22 cellular contexts compared by ENCODE assay signal in the genomic region with DNA sequence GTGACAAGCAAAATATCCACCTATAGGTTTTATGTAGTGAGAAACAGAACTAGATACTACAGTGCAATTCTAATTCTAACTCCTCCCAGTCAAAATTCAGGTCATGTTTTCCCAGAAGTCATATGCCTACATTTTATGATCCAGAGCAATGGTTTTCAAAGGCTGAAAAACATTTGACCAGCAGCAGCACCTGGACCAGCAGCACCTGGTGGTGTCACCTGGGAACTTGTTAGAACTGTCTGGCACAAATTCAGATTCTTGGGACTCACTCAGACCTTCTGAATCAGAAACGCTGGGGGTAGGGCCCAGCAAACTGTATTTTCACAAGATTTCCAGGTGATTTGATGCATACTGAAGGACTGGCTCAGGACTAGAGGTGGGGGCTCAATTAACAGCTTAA.
A peak's percentile ranks its signal among the peaks of the same experiment; 100 is the strongest.
DNase-seq lines count a peak whose midpoint lies in the region; ATAC-seq and TF ChIP-seq lines count a peak whose summit lies in the region.
"Had no signal": no experiment of that assay in that cellular context is flagged by ENCODE, and none has a peak within 500 bp of the region (broad histone marks: within the 10 kb centered on the region; RNA-seq: fewer than 3 reads in every experiment).

No MANE protein-coding gene starts in this region.

- H2AFZ ChIP-seq in GM23338 (0 out of 2 replicates have a peak overlapping the region, but pooled peaks have one; percentile 28), neural progenitor cell (replicated peaks) (no peak overlapping the region)
- H2AFZ ChIP-seq: GM23248 had no signal

- H3K4me3 ChIP-seq in GM23338 (no peak overlapping the region), neural progenitor cell (no peak overlapping the region)
- H3K4me3 ChIP-seq: dorsolateral prefrontal cortex, GM23248, sigmoid colon had no signal

- no peaks in the 10 kb centered on the region for H3K9me3 Mint-ChIP-seq in GM23338
- no peaks in the 10 kb centered on the region for H3K9me3 Mint-ChIP-seq in neural progenitor cell
- H3K9me3 Mint-ChIP-seq: activated naive CD4-positive, alpha-beta T cell treated with anti-CD3 and anti-CD28 coated beads, Interleukin-2, amount 50 U/mL, for 24 hours; CD8-positive, alpha-beta T cell; central memory CD8-positive, alpha-beta T cell; neural crest cell had no signal

- no peak overlapping the region for H3K27ac ChIP-seq in GM23338 (ENCODE audit: low read depth)
- no peak overlapping the region for H3K27ac ChIP-seq in neural progenitor cell
- H3K27ac ChIP-seq: dorsolateral prefrontal cortex, epithelial cell of prostate, sigmoid colon had no signal

- H4K20me1 ChIP-seq in GM23338 (replicated peaks; ENCODE audit: insufficient read depth) (no peaks in the 10 kb centered on the region), neural progenitor cell (ENCODE audit: low read depth) (no peaks in the 10 kb centered on the region)

- CTCF ChIA-PET in GM10248 (lab: Yijun Ruan, JAX), result no interaction called here

- H3F3A ChIP-seq in GM23338 (replicated peaks; ENCODE audit: low read depth) (no peaks in the 10 kb centered on the region), neural progenitor cell (ENCODE audit: low read depth) (no peaks in the 10 kb centered on the region)

- H3K36me3 Mint-ChIP-seq in GM23338 (ENCODE audit: low read depth) (no peaks in the 10 kb centered on the region), neural progenitor cell (peaks cover 28% of the 10 kb centered on the region)
- H3K36me3 Mint-ChIP-seq: activated naive CD4-positive, alpha-beta T cell treated with anti-CD3 and anti-CD28 coated beads, Interleukin-2, amount 50 U/mL, for 24 hours; CD8-positive, alpha-beta T cell had no signal

- H3K4me3 Mint-ChIP-seq in GM23338 (no peak overlapping the region), neural progenitor cell (no peak overlapping the region)
- H3K4me3 Mint-ChIP-seq: activated naive CD4-positive, alpha-beta T cell treated with anti-CD3 and anti-CD28 coated beads, Interleukin-2, amount 50 U/mL, for 24 hours; CD8-positive, alpha-beta T cell; central memory CD8-positive, alpha-beta T cell; neural crest cell had no signal

- ATAC-seq in GM23338 (no peak), GM19467 (IDR thresholded peaks at IDR 0.05; ENCODE audit: unreplicated experiment) (no peak)
- ATAC-seq: CD8-positive, alpha-beta T cell; HepG2; Panc1 had no signal

- H3K4me2 ChIP-seq in GM23338 (no peak overlapping the region), neural progenitor cell (no peak overlapping the region)

- no peaks in the 10 kb centered on the region for H3K9me2 ChIP-seq in GM23338 (ENCODE audit: insufficient read depth)

- H3K4me1 ChIP-seq in GM23338 (ENCODE audit: insufficient read depth) (no peaks in the 10 kb centered on the region), neural progenitor cell (no peaks in the 10 kb centered on the region)
- H3K4me1 ChIP-seq: sigmoid colon had no signal

- POLR2A ChIA-PET in GM10248 (lab: Yijun Ruan, JAX), result no interaction called here

- DNase-seq in GM23338 (ENCODE audit: low spot score) (peak; percentile 21), NCI-H2196 (lab: John Stamatoyannopoulos, UW; ENCODE audit: unreplicated experiment) (peak; percentile 71), cerebellar cortex (ENCODE audit: low spot score) (peak; percentile 52), neural progenitor cell (ENCODE audit: low spot score) (no peak), GM10248 (ENCODE audit: extremely low spot score) (no peak)
- DNase-seq in activated CD4-positive, alpha-beta T cell treated with anti-CD3 and anti-CD28 coated beads for 48 hours, result no peak
- DNase-seq: activated CD4-positive, alpha-beta T cell treated with anti-CD3 and anti-CD28 coated beads for 4 hours; anterior cingulate cortex; CD8-positive, alpha-beta T cell; dorsolateral prefrontal cortex; GM23248; NCI-H1092 treated with DMSO at 0.1 percent for 48 hours; NK-92 treated with Interleukin-12 subunit alpha and Interleukin-12 subunit beta, amount 100 ng/mL, for 24 hours; SIG-M5; sigmoid colon had no signal

- H3K27me3 ChIP-seq in GM23338 (ENCODE audit: insufficient read depth) (no peaks in the 10 kb centered on the region), neural progenitor cell (no peaks in the 10 kb centered on the region)
- H3K27me3 ChIP-seq: dorsolateral prefrontal cortex, sigmoid colon had no signal

- H3K4me1 Mint-ChIP-seq in GM23338 (no peaks in the 10 kb centered on the region; the same call in 2 of the 3 replicates), neural progenitor cell (peaks cover 9% of the 10 kb centered on the region)
- H3K4me1 Mint-ChIP-seq: activated naive CD4-positive, alpha-beta T cell treated with anti-CD3 and anti-CD28 coated beads, Interleukin-2, amount 50 U/mL, for 24 hours; central memory CD8-positive, alpha-beta T cell; neural crest cell had no signal

- no peaks in the 10 kb centered on the region for H3K9me3 ChIP-seq in neural progenitor cell (ENCODE audit: low read depth)
- H3K9me3 ChIP-seq: sigmoid colon had no signal

- H3K27me3 Mint-ChIP-seq in GM23338 (ENCODE audit: insufficient read depth, low read depth, poor library complexity), result no peaks in the 10 kb centered on the region
- no peaks in the 10 kb centered on the region for H3K27me3 Mint-ChIP-seq in neural progenitor cell (ENCODE audit: insufficient read depth, low read depth)
- H3K27me3 Mint-ChIP-seq: activated naive CD4-positive, alpha-beta T cell treated with anti-CD3 and anti-CD28 coated beads, Interleukin-2, amount 50 U/mL, for 24 hours had no signal

- no peaks in the 10 kb centered on the region for H3K36me3 ChIP-seq in GM23338 (ENCODE audit: insufficient read depth)
- peaks cover 3% of the 10 kb centered on the region for H3K36me3 ChIP-seq in neural progenitor cell
- H3K36me3 ChIP-seq: sigmoid colon had no signal

- no peak overlapping the region for H3K9ac ChIP-seq in neural progenitor cell

- H3K79me2 ChIP-seq in GM23338 (replicated peaks; ENCODE audit: insufficient read depth) (no peaks in the 10 kb centered on the region), neural progenitor cell (ENCODE audit: low read depth) (no peaks in the 10 kb centered on the region)

- no peak overlapping the region for H3K27ac Mint-ChIP-seq in GM23338
- H3K27ac Mint-ChIP-seq in neural progenitor cell, result peak overlapping the region; percentile 43
- H3K27ac Mint-ChIP-seq: activated naive CD4-positive, alpha-beta T cell treated with anti-CD3 and anti-CD28 coated beads, Interleukin-2, amount 50 U/mL, for 24 hours; CD8-positive, alpha-beta T cell had no signal

- TF ChIP-seq CTCF in GM23338 (conservative IDR thresholded peaks at IDR 0.05; ENCODE audit: low read depth in 2 of 2) (peak in 1 of 2 experiments; percentile 18; a peak in 1 of 4 replicates), neural progenitor cell (IDR thresholded peaks at IDR 0.05) (no peak), GM10248 (IDR thresholded peaks at IDR 0.05; ENCODE audit: control extremely low read depth, extremely low read depth, low read depth, missing control alignments) (no peak)

TF ChIP-seq in GM23338, 12 proteins besides CTCF, POLR2A, EP300 and RAD21 (continues in another document):
- TF ChIP-seq CREB1 (CRISPR knock-in tag; IDR thresholded peaks at IDR 0.05; ENCODE audit: low read depth) (no peak), EZH2phosphoT487 (IDR thresholded peaks at IDR 0.05; ENCODE audit: unreplicated experiment) (no peak), EZH2 (IDR thresholded peaks at IDR 0.05; ENCODE audit: low read depth, unreplicated experiment) (no peak), STAT1 (IDR thresholded peaks at IDR 0.05; ENCODE audit: unreplicated experiment) (no peak), NANOG (IDR thresholded peaks at IDR 0.05; ENCODE audit: borderline replicate concordance) (no peak), JUNB (IDR thresholded peaks at IDR 0.05; ENCODE audit: unreplicated experiment) (no peak)
- TF ChIP-seq, protein P1, sequence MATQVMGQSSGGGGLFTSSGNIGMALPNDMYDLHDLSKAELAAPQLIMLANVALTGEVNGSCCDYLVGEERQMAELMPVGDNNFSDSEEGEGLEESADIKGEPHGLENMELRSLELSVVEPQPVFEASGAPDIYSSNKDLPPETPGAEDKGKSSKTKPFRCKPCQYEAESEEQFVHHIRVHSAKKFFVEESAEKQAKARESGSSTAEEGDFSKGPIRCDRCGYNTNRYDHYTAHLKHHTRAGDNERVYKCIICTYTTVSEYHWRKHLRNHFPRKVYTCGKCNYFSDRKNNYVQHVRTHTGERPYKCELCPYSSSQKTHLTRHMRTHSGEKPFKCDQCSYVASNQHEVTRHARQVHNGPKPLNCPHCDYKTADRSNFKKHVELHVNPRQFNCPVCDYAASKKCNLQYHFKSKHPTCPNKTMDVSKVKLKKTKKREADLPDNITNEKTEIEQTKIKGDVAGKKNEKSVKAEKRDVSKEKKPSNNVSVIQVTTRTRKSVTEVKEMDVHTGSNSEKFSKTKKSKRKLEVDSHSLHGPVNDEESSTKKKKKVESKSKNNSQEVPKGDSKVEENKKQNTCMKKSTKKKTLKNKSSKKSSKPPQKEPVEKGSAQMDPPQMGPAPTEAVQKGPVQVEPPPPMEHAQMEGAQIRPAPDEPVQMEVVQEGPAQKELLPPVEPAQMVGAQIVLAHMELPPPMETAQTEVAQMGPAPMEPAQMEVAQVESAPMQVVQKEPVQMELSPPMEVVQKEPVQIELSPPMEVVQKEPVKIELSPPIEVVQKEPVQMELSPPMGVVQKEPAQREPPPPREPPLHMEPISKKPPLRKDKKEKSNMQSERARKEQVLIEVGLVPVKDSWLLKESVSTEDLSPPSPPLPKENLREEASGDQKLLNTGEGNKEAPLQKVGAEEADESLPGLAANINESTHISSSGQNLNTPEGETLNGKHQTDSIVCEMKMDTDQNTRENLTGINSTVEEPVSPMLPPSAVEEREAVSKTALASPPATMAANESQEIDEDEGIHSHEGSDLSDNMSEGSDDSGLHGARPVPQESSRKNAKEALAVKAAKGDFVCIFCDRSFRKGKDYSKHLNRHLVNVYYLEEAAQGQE (IDR thresholded peaks at IDR 0.05; ENCODE audit: unreplicated experiment), result no peak
- TF ChIP-seq, protein P2, sequence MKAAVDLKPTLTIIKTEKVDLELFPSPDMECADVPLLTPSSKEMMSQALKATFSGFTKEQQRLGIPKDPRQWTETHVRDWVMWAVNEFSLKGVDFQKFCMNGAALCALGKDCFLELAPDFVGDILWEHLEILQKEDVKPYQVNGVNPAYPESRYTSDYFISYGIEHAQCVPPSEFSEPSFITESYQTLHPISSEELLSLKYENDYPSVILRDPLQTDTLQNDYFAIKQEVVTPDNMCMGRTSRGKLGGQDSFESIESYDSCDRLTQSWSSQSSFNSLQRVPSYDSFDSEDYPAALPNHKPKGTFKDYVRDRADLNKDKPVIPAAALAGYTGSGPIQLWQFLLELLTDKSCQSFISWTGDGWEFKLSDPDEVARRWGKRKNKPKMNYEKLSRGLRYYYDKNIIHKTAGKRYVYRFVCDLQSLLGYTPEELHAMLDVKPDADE (IDR thresholded peaks at IDR 0.05), result no peak

Comparison
In these comparisons a context has a peak if more than half of its experiments do, and no peak if none do; other contexts are left out.
1. DNase-seq: peak in GM23338 (single experiment), NCI-H2196 (single experiment) and cerebellar cortex (single experiment); none in neural progenitor cell (single experiment), activated CD4-positive, alpha-beta T cell treated with anti-CD3 and anti-CD28 coated beads for 48 hours (single experiment) and GM10248 (single experiment).